ENCODE assay signal across 8 cellular contexts in the genomic region with DNA sequence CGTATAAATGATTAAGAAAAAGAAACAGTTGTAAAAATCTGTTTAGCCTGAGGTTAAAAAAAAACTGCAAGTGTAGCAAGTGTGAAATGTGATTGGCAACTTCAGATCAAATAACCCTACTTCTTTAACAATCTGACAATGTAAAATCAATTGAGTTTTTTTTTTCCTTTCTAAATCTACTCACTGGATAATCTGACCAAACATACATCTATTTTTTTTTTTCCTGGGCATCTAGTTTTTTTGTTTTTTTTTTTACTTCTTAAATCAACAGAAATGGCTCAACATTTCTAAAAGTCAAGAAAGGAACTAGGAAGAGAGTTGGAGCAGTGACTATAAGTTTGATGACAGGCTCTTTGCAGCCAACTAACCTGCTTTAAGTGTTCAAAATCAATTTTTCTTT. TPM values are rescaled to one million over a fixed set of nuclear protein-coding genes. Genes with fewer than 3 reads are reported as not detected.
DNase-seq lines count a peak whose midpoint lies in the region; ATAC-seq and TF ChIP-seq lines count a peak whose summit lies in the region.

No MANE protein-coding gene starts in this region.

- peak overlapping the region; percentile 95 for H3K4me3 Mint-ChIP-seq in activated T-cell treated with anti-CD3 and anti-CD28 coated beads, Interleukin-2, amount 50 U/mL, for 4 hours
- peak overlapping the region; percentile 99 for H3K4me3 Mint-ChIP-seq in activated T-helper 17 cell treated with anti-CD3 and anti-CD28 coated beads, Interleukin-2, amount 50 U/mL, for 72 hours

- H3K27ac ChIP-seq in iPS-20b (ENCODE audit: low read length) = peak overlapping the region; percentile 93
- H3K27ac ChIP-seq in tibial artery = peak overlapping the region in 1 of 2 donors; percentile 90

- H3K4me3 ChIP-seq in iPS-20b (ENCODE audit: low read length) (peak overlapping the region; percentile 96), tibial artery (peak overlapping the region; percentile 96 to 98)

- H3K36me3 ChIP-seq in iPS-20b (ENCODE audit: insufficient read depth, low read depth, low read length) (peaks cover 14% of the 10 kb centered on the region), tibial artery (no peaks in the 10 kb centered on the region)

- intact Hi-C loops in tibial artery (cut with DNase I; ENCODE audit: low total_unique reads) = loop anchor here (5.0 to 10.0 kb wide), 2 partner anchors 66 to 652 kb away; a partner anchor contains a TSS

- no peaks in the 10 kb centered on the region for H3K27me3 Mint-ChIP-seq in activated T-cell treated with anti-CD3 and anti-CD28 coated beads, Interleukin-2, amount 50 U/mL, for 4 hours (ENCODE audit: low read depth)
- H3K27me3 Mint-ChIP-seq in activated T-helper 17 cell treated with anti-CD3 and anti-CD28 coated beads, Interleukin-2, amount 50 U/mL, for 72 hours = no peaks in the 10 kb centered on the region

- H3K27ac Mint-ChIP-seq in activated T-helper 17 cell treated with anti-CD3 and anti-CD28 coated beads, Interleukin-2, amount 50 U/mL, for 72 hours = peak overlapping the region; percentile 98

- H3K9me3 Mint-ChIP-seq in activated T-cell treated with anti-CD3 and anti-CD28 coated beads, Interleukin-2, amount 50 U/mL, for 4 hours = no peaks in the 10 kb centered on the region
- no peaks in the 10 kb centered on the region for H3K9me3 Mint-ChIP-seq in activated T-helper 17 cell treated with anti-CD3 and anti-CD28 coated beads, Interleukin-2, amount 50 U/mL, for 72 hours

- H3K9me3 ChIP-seq in iPS-20b (ENCODE audit: insufficient read depth, low read depth, low read length) (no peaks in the 10 kb centered on the region), tibial artery (no peaks in the 10 kb centered on the region)

- H3K4me1 ChIP-seq in iPS-20b (ENCODE audit: insufficient read depth, low read length) = peaks cover 17% of the 10 kb centered on the region; the same call in 1 of the 2 replicates
- peaks cover 0 to 20% (median 10%) of the 10 kb centered on the region in 4 donors for H3K4me1 ChIP-seq in tibial artery

- peak overlapping the region; percentile 93; the same call in 1 of the 2 replicates for H3K9ac ChIP-seq in iPS-20b (ENCODE audit: low read depth, low read length)

- peaks cover 9% of the 10 kb centered on the region for H3K36me3 Mint-ChIP-seq in activated T-cell treated with anti-CD3 and anti-CD28 coated beads, Interleukin-2, amount 50 U/mL, for 4 hours (ENCODE audit: insufficient read depth)
- H3K36me3 Mint-ChIP-seq in activated T-helper 17 cell treated with anti-CD3 and anti-CD28 coated beads, Interleukin-2, amount 50 U/mL, for 72 hours (ENCODE audit: low read depth) = peaks cover 36% of the 10 kb centered on the region

- H3K4me1 Mint-ChIP-seq in activated T-cell treated with anti-CD3 and anti-CD28 coated beads, Interleukin-2, amount 50 U/mL, for 4 hours (ENCODE audit: low read depth) = peaks cover 48% of the 10 kb centered on the region
- H3K4me1 Mint-ChIP-seq in activated T-helper 17 cell treated with anti-CD3 and anti-CD28 coated beads, Interleukin-2, amount 50 U/mL, for 72 hours = peaks cover 22% of the 10 kb centered on the region

- DNase-seq in activated T-cell treated with anti-CD3 and anti-CD28 coated beads, Interleukin-2, amount 50 U/mL, for 4 hours = no peak
- DNase-seq in activated T-cell treated with anti-CD3 and anti-CD28 coated beads, Interleukin-2, amount 50 U/mL, for 1 hour = no peak
- DNase-seq in tibial artery = no peak
- DNase-seq in NCI-H446 treated with DMSO at 0.1 percent for 48 hours (lab: John Stamatoyannopoulos, UW) = no peak
- no peak for DNase-seq in GM20000 (ENCODE audit: low spot score)
- DNase-seq in DMS79 (lab: John Stamatoyannopoulos, UW) = no peak

- H3K27me3 ChIP-seq in iPS-20b (ENCODE audit: insufficient read depth, low read length) (no peaks in the 10 kb centered on the region), tibial artery (no peaks in the 10 kb centered on the region)

- TF ChIP-seq CTCF in tibial artery (IDR thresholded peaks at IDR 0.05) (no peak), GM20000 (IDR thresholded peaks at IDR 0.05; ENCODE audit: extremely low read depth, missing control alignments) (no peak)

- no peak for ATAC-seq in activated T-cell treated with anti-CD3 and anti-CD28 coated beads, Interleukin-2, amount 50 U/mL, for 4 hours
- ATAC-seq in activated T-helper 17 cell treated with anti-CD3 and anti-CD28 coated beads, Interleukin-2, amount 50 U/mL, for 72 hours (replicated peaks) = no peak

RNA-seq across cellular contexts. Expression of a gene that starts 1.4 kb away (rescaled TPM):
- 1 to 10 TPM; 3.2 to 4.8 (median 3.3) TPM for total RNA-seq in activated T-cell treated with anti-CD3 and anti-CD28 coated beads, Interleukin-2, amount 50 U/mL, for 4 hours
- total RNA-seq in activated T-helper 17 cell treated with anti-CD3 and anti-CD28 coated beads, Interleukin-2, amount 50 U/mL, for 72 hours = 10 to 100 TPM; 14.3 to 14.7 TPM

RNA-seq across cellular contexts. Expression of a gene that starts 1.6 kb away (rescaled TPM):
- 10 to 100 TPM; 29.0 to 33.7 (median 31.2) TPM for total RNA-seq in activated T-cell treated with anti-CD3 and anti-CD28 coated beads, Interleukin-2, amount 50 U/mL, for 4 hours
- 10 to 100 TPM; 18.0 to 28.0 TPM for total RNA-seq in activated T-helper 17 cell treated with anti-CD3 and anti-CD28 coated beads, Interleukin-2, amount 50 U/mL, for 72 hours

RNA-seq across cellular contexts. Expression of a gene that starts 30.9 kb away (rescaled TPM):
- 10 to 100 TPM; 12.8 to 15.1 (median 14.0) TPM for total RNA-seq in activated T-cell treated with anti-CD3 and anti-CD28 coated beads, Interleukin-2, amount 50 U/mL, for 4 hours
- 10 to 100 TPM; 18.4 to 24.8 TPM for total RNA-seq in activated T-helper 17 cell treated with anti-CD3 and anti-CD28 coated beads, Interleukin-2, amount 50 U/mL, for 72 hours
